In the genomic region with DNA sequence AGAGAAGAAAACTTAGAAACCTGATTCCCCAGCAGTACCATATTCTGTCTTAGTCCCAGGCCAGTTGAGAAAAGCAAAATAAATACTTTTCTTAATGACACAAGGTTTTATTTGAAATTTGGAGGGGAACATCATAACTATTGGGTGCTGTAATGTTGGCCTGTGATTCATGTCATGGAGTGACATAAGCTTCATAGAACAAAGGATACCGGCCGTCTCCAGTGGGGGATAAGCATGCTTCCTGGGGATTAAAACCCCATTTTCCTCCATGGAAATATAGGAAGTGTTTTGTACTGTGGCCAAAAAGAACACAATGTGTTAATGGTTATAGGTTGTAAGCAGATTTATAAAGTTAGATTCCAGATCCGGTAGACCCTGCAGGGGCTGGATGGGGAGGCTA, we compare ENCODE assay signal across 1 cellular context.
TF ChIP-seq lines count a peak whose summit lies in the region.

No MANE protein-coding gene starts in this region.

TF ChIP-seq in IMR-90, 13 proteins besides CTCF, POLR2A, EP300 and RAD21:
- TF ChIP-seq MAFK (IDR thresholded peaks at IDR 0.05; ENCODE audit: low read depth, low read length) (no peak), SMC3 (IDR thresholded peaks at IDR 0.05; ENCODE audit: low read depth, low read length) (no peak), CEBPB (IDR thresholded peaks at IDR 0.05; ENCODE audit: low read depth, low read length) (no peak)
- TF ChIP-seq, protein P1, sequence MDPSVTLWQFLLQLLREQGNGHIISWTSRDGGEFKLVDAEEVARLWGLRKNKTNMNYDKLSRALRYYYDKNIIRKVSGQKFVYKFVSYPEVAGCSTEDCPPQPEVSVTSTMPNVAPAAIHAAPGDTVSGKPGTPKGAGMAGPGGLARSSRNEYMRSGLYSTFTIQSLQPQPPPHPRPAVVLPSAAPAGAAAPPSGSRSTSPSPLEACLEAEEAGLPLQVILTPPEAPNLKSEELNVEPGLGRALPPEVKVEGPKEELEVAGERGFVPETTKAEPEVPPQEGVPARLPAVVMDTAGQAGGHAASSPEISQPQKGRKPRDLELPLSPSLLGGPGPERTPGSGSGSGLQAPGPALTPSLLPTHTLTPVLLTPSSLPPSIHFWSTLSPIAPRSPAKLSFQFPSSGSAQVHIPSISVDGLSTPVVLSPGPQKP (IDR thresholded peaks at IDR 0.05; ENCODE audit: borderline replicate concordance, low read depth, low read length), result no peak
